ENCODE assay signal across 8 cellular contexts in genomic region chr14:63632932-63633514, GRCh38. TPM values are rescaled to one million over a fixed set of nuclear protein-coding genes. Genes with fewer than 3 reads are reported as not detected.
DNase-seq lines count a peak whose midpoint lies in the region; ATAC-seq and TF ChIP-seq lines count a peak whose summit lies in the region.

No MANE protein-coding gene starts in this region.

- no peak overlapping the region for H2AFZ ChIP-seq in mesenchymal stem cell (ENCODE audit: low read depth, low read length)

- no peak overlapping the region for H3K27ac ChIP-seq in heart right ventricle
- no peak overlapping the region for H3K27ac ChIP-seq in mesenchymal stem cell (ENCODE audit: low read length, poor library complexity, severe bottlenecking)

- in situ Hi-C loops in astrocyte of the cerebellum (cut with HindIII; ENCODE audit: low sequenced_read_pairs) = no loop called here

- no peak overlapping the region for H4K8ac ChIP-seq in mesenchymal stem cell (ENCODE audit: low read length)

- H3K4me1 ChIP-seq in heart right ventricle (no peaks in the 10 kb centered on the region), mesenchymal stem cell (ENCODE audit: control insufficient read depth, insufficient read depth, low read depth, low read length) (no peaks in the 10 kb centered on the region)

- H3K79me1 ChIP-seq in mesenchymal stem cell (replicated peaks; ENCODE audit: low read length, poor library complexity, severe bottlenecking) = peaks cover 20% of the 10 kb centered on the region

- no peak overlapping the region for H2BK15ac ChIP-seq in mesenchymal stem cell (ENCODE audit: low read depth, poor library complexity, severe bottlenecking)

- H3K18ac ChIP-seq in mesenchymal stem cell (ENCODE audit: low read depth in 1 of 2, low read length in 2 of 2) = no peak overlapping the region

- H3K9me3 ChIP-seq in heart right ventricle (peaks cover 0 to 29% (median 18%) of the 10 kb centered on the region in 11 donors), mesenchymal stem cell (ENCODE audit: control insufficient read depth, low read length) (peaks cover 5% of the 10 kb centered on the region)

- H3K36me3 ChIP-seq in heart right ventricle (peaks cover 0 to 12% (median 0%) of the 10 kb centered on the region in 9 donors), mesenchymal stem cell (ENCODE audit: control insufficient read depth in 1 of 2, insufficient read depth in 2 of 2, low read depth in 1 of 2, low read length in 2 of 2) (no peaks in the 10 kb centered on the region)

- H3K4me2 ChIP-seq in mesenchymal stem cell (ENCODE audit: low read length, poor library complexity, severe bottlenecking) = no peak overlapping the region

- ATAC-seq in heart right ventricle = no peak
- no peak for ATAC-seq in left ventricle myocardium superior
- ATAC-seq in HG02610 (IDR thresholded peaks at IDR 0.05; ENCODE audit: unreplicated experiment) = no peak

- H4K91ac ChIP-seq in mesenchymal stem cell (ENCODE audit: low read length) = no peak overlapping the region

- H2AK5ac ChIP-seq in mesenchymal stem cell (ENCODE audit: low read length, severe bottlenecking) = no peak overlapping the region

- no peak overlapping the region for H3K14ac ChIP-seq in mesenchymal stem cell (ENCODE audit: low read length in 2 of 2)

- no peaks in the 10 kb centered on the region for H3K27me3 ChIP-seq in heart right ventricle
- no peaks in the 10 kb centered on the region for H3K27me3 ChIP-seq in mesenchymal stem cell (ENCODE audit: control insufficient read depth in 1 of 2, insufficient read depth in 1 of 2, low read length in 2 of 2)

- no peak overlapping the region for H2BK5ac ChIP-seq in mesenchymal stem cell (ENCODE audit: low read depth, low read length, poor library complexity, severe bottlenecking)

- H2BK12ac ChIP-seq in mesenchymal stem cell (ENCODE audit: low read length in 2 of 2) = no peak overlapping the region

- intact Hi-C loops in heart right ventricle (cut with DNase I) = loop anchor here in 4 of 10 donors (10.0 kb wide), 4 partner anchors 88 to 248 kb away; partner anchors contain the start of gene PPP2R5E (in 1 of the 4)
- intact Hi-C loops in left ventricle myocardium superior (cut with micrococcal nuclease) = no loop called here

- peak in 7 of 9 donors; percentile 30 to 57 (median 45) for TF ChIP-seq CTCF in heart right ventricle (IDR thresholded peaks at IDR 0.05)
- TF ChIP-seq CTCF in astrocyte of the cerebellum (IDR thresholded peaks at IDR 0.05; ENCODE audit: low read depth, low read length, missing control alignments) = peak; percentile 46

- H3K4me3 ChIP-seq in heart right ventricle (no peak overlapping the region), astrocyte of the cerebellum (ENCODE audit: low read depth, low read length) (no peak overlapping the region), mesenchymal stem cell (ENCODE audit: insufficient read depth in 1 of 2, low read depth in 1 of 2, low read length in 2 of 2) (no peak overlapping the region)

- no peak overlapping the region for H2BK120ac ChIP-seq in mesenchymal stem cell (ENCODE audit: low read depth, low read length)

- no peak overlapping the region for H3K4ac ChIP-seq in mesenchymal stem cell (ENCODE audit: low read depth in 1 of 2, low read length in 2 of 2)

- no peak overlapping the region for H3K9ac ChIP-seq in mesenchymal stem cell (ENCODE audit: low read length)

- DNase-seq in heart right ventricle (no peak), left ventricle myocardium superior (no peak), LoVo (ENCODE audit: low spot score) (peak; percentile 35), astrocyte of the cerebellum (ENCODE audit: low read depth) (no peak), mesenchymal stem cell (peak; percentile 44), midbrain (lab: John Stamatoyannopoulos, UW) (no peak), NCI-H2029 treated with DMSO at 0.1 percent for 48 hours (lab: John Stamatoyannopoulos, UW) (no peak)

- H3K23ac ChIP-seq in mesenchymal stem cell (ENCODE audit: low read length in 2 of 2) = no peak overlapping the region

RNA-seq across cellular contexts. Expression of gene WDR89, which starts 8.6 kb away (rescaled TPM):
- 1 to 10 TPM; 5.5 to 6.9 (median 6.1) TPM for total RNA-seq in heart right ventricle
- 1 to 10 TPM; 3.6 to 4.0 TPM for polyA plus RNA-seq in heart right ventricle
- 6.5 TPM for total RNA-seq in left ventricle myocardium superior
- polyA plus RNA-seq in mesenchymal stem cell (2013, experiment 1 of 2) = 5.1 TPM
- 5.3 TPM for polyA plus RNA-seq in mesenchymal stem cell (2013, experiment 2 of 2)

Comparison
In these comparisons a context has a peak if more than half of its experiments do, and no peak if none do; other contexts are left out.
1. DNase-seq: peak in LoVo (single experiment) and mesenchymal stem cell (single experiment); none in heart right ventricle (0 of 2), left ventricle myocardium superior (single experiment), astrocyte of the cerebellum (single experiment), midbrain (single experiment) and NCI-H2029 treated with DMSO at 0.1 percent for 48 hours (single experiment).